9 cellular contexts compared by ENCODE assay signal in genomic region chr3:196501316-196502064, GRCh38. TPM values are rescaled to one million over a fixed set of nuclear protein-coding genes. Genes with fewer than 3 reads are reported as not detected.
A peak's percentile ranks its signal among the peaks of the same experiment; 100 is the strongest.
DNase-seq lines count a peak whose midpoint lies in the region; ATAC-seq and TF ChIP-seq lines count a peak whose summit lies in the region.
"Had no signal": no experiment of that assay in that cellular context is flagged by ENCODE, and none has a peak within 500 bp of the region (broad histone marks: within the 10 kb centered on the region; RNA-seq: fewer than 3 reads in every experiment).

No MANE protein-coding gene starts in this region.

- peaks cover 4% of the 10 kb centered on the region for H3K9me3 Mint-ChIP-seq in activated naive CD8-positive, alpha-beta T cell (ENCODE audit: low read depth)

- intact Hi-C loops in left lung (cut with DNase I) (no loop called here), tibial artery (cut with DNase I; ENCODE audit: low total_unique reads) (loop anchor here (2.0 kb wide), 1 partner anchor 69 kb away; the partner anchor contains the start of gene UBXN7)

- DNase-seq in DMS114 treated with DMSO at 0.1 percent for 48 hours (lab: John Stamatoyannopoulos, UW; ENCODE audit: unreplicated experiment) (peak; percentile 26), left lung (no peak), tibial artery (no peak), NCI-H774 (lab: John Stamatoyannopoulos, UW) (no peak)

- H3K4me3 Mint-ChIP-seq in activated naive CD8-positive, alpha-beta T cell, result peak overlapping the region; percentile 100

- H3K9ac ChIP-seq in HUES6 (ENCODE audit: low read length), result peak overlapping the region; percentile 91

- no peaks in the 10 kb centered on the region for H3K27me3 Mint-ChIP-seq in activated naive CD8-positive, alpha-beta T cell

- H3K27ac ChIP-seq in HUES6 (ENCODE audit: low read depth, low read length), result peak overlapping the region; percentile 62; the same call in 1 of the 2 replicates
- peak overlapping the region; percentile 70 to 96 for H3K27ac ChIP-seq in left lung
- H3K27ac ChIP-seq in tibial artery, result peak overlapping the region in 1 of 2 donors; percentile 95

- H3K4me3 ChIP-seq in HUES6 (ENCODE audit: low read depth, low read length), result peak overlapping the region; percentile 94
- H3K4me3 ChIP-seq in left lung, result peak overlapping the region; percentile 82 to 83
- H3K4me3 ChIP-seq in tibial artery, result peak overlapping the region; percentile 87 to 98

- TF ChIP-seq CTCF in left lung (IDR thresholded peaks at IDR 0.05), result no peak
- TF ChIP-seq CTCF in tibial artery (IDR thresholded peaks at IDR 0.05), result no peak

- H3K27me3 ChIP-seq in HUES6 (ENCODE audit: control insufficient read depth, insufficient read depth, low read length) (no peaks in the 10 kb centered on the region), left lung (no peaks in the 10 kb centered on the region), tibial artery (no peaks in the 10 kb centered on the region)

- H3K36me3 Mint-ChIP-seq in activated naive CD8-positive, alpha-beta T cell, result peaks cover 11% of the 10 kb centered on the region

- ATAC-seq in left lung (peak; percentile 6), HG03521 (IDR thresholded peaks at IDR 0.05; ENCODE audit: unreplicated experiment) (no peak), GM19035 (IDR thresholded peaks at IDR 0.05; ENCODE audit: unreplicated experiment) (no peak)

- peaks cover 44% of the 10 kb centered on the region for H3K4me1 Mint-ChIP-seq in activated naive CD8-positive, alpha-beta T cell (ENCODE audit: low read depth)

- peaks cover 15% of the 10 kb centered on the region; the same call in 1 of the 2 replicates for H3K4me1 ChIP-seq in HUES6 (ENCODE audit: control insufficient read depth, insufficient read depth, low read length)
- H3K4me1 ChIP-seq in left lung, result peaks cover 9 to 30% of the 10 kb centered on the region in 2 donors
- H3K4me1 ChIP-seq in tibial artery, result peaks cover 0 to 41% (median 19%) of the 10 kb centered on the region in 4 donors

- H3K9me3 ChIP-seq in HUES6 (ENCODE audit: control insufficient read depth, insufficient read depth, low read depth, low read length) (peaks cover 4% of the 10 kb centered on the region; the same call in 1 of the 2 replicates), left lung (peaks cover 0 to 3% of the 10 kb centered on the region in 2 donors), tibial artery (peaks cover 0 to 2% (median 0%) of the 10 kb centered on the region in 3 donors)

- peak overlapping the region; percentile 88 for H3K27ac Mint-ChIP-seq in activated naive CD8-positive, alpha-beta T cell

- H3K36me3 ChIP-seq in HUES6 (ENCODE audit: control insufficient read depth, insufficient read depth, low read length) (peaks cover 11% of the 10 kb centered on the region; the same call in 1 of the 2 replicates), left lung (peaks cover 0 to 7% of the 10 kb centered on the region in 2 donors), tibial artery (no peaks in the 10 kb centered on the region)

RNA-seq across cellular contexts. Expression of gene RNF168, which starts 2.1 kb away (rescaled TPM):
- total RNA-seq in left lung, result 10 to 100 TPM; 22.8 to 30.0 TPM

RNA-seq across cellular contexts. Expression of gene SMCO1, which starts 13.7 kb away (rescaled TPM):
- total RNA-seq in left lung, result not detected
- total RNA-seq: subcutaneous adipose tissue had no signal
